ENCODE assay signal across 1 cellular context in the genomic region with DNA sequence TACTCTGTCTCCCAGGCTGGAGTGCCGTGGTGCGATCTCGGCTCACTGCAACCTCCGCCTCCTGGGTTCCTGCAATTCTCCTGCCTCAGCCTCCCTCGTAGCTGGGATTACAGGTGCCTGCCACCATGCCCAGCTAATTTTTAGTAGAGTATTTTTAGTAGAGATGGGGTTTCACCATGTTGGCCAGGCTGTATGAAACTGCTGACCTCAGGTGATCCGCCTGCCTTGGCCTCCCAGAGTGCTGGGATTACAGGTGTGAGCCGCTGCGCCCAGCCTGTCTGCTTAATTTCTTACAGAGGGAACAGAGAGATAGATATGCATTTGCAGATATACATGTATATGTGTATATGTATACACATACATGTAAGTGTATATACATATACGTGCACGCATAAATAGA.
TF ChIP-seq lines count a peak whose summit lies in the region.

No MANE protein-coding gene starts in this region.

TF ChIP-seq in A549, 52 proteins besides CTCF, POLR2A, EP300 and RAD21:
- TF ChIP-seq MAFK (IDR thresholded peaks at IDR 0.05; ENCODE audit: partially characterized antibody): peak; percentile 19
